1 cellular context compared by ENCODE assay signal in the genomic region with DNA sequence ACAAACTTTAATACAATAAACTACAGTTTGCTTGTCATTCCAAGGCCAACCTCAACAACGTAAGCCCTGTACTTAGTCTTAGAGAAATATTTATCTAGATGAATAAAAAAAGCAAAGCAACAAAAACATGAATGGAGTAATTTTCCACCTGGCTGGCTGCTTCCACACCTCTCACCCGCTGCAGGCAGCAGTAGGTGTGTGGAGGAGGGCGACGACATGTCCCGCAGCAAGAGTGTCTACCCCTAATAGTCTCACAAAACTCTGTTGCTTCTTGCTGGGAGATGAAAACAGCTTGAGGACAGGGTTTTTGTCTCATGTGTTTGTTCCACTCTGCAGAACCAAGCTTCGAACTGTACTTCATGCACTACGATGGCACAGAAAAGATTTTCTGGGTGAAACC.
A peak's percentile ranks its signal among the peaks of the same experiment; 100 is the strongest.
TF ChIP-seq lines count a peak whose summit lies in the region.

No MANE protein-coding gene starts in this region.

TF ChIP-seq in HEK293, 187 proteins besides CTCF, POLR2A, EP300 and RAD21:
- TF ChIP-seq EGR2 (tag by site-specific recombination; IDR thresholded peaks at IDR 0.05; ENCODE audit: low read depth) = peak; percentile 27; the same call in 1 of the 2 replicates
- TF ChIP-seq, protein P1, sequence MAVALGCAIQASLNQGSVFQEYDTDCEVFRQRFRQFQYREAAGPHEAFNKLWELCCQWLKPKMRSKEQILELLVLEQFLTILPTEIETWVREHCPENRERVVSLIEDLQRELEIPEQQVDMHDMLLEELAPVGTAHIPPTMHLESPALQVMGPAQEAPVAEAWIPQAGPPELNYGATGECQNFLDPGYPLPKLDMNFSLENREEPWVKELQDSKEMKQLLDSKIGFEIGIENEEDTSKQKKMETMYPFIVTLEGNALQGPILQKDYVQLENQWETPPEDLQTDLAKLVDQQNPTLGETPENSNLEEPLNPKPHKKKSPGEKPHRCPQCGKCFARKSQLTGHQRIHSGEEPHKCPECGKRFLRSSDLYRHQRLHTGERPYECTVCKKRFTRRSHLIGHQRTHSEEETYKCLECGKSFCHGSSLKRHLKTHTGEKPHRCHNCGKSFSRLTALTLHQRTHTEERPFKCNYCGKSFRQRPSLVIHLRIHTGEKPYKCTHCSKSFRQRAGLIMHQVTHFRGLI (tag by site-specific recombination; IDR thresholded peaks at IDR 0.05) = no peak
